13 cellular contexts compared by ENCODE assay signal in the genomic region with DNA sequence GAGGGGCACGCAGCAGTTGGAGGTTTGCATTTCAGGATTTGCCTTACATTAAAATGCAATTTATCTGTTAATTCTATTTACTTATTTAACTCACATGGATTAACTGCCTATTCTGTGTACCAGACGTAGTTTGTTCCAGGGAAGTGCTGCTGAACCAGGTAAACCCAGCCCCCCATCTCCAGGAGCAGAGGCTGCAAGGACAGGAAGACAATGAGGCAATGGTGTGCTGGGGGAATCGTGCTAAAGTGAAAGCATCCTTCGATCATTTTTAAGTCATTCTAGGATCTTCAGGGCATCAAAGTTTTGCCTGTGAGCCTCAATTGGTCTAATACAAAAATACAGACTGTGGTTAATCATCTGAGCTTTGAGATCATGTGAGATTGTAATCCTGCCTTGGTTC.
DNase-seq lines count a peak whose midpoint lies in the region; ATAC-seq lines count a peak whose summit lies in the region.
"Had no signal": no experiment of that assay in that cellular context is flagged by ENCODE, and none has a peak within 500 bp of the region (broad histone marks: within the 10 kb centered on the region; RNA-seq: fewer than 3 reads in every experiment).

No MANE protein-coding gene starts in this region.

- H3K27me3 ChIP-seq in effector memory CD4-positive, alpha-beta T cell (replicated peaks; ENCODE audit: control insufficient read depth, insufficient read depth, low read length, poor library complexity, severe bottlenecking): no peaks in the 10 kb centered on the region
- H3K27me3 ChIP-seq: MG63, thyroid gland had no signal

- peak overlapping the region; percentile 92 for H3K27ac Mint-ChIP-seq in activated naive CD4-positive, alpha-beta T cell treated with anti-CD3 and anti-CD28 coated beads, Interleukin-2, amount 10 ng/mL, durations not matched to agents 7 days and 5 days
- H3K27ac Mint-ChIP-seq in T-cell: peak overlapping the region; percentile 79 to 84
- H3K27ac Mint-ChIP-seq in stimulated activated naive CD8-positive, alpha-beta T cell treated with anti-CD3 and anti-CD28 coated beads, Interleukin-15, amount 100 ng/mL, for 72 hours: peak overlapping the region; percentile 22 to 88

- peak overlapping the region; percentile 72 for H3K4me3 Mint-ChIP-seq in activated naive CD4-positive, alpha-beta T cell treated with anti-CD3 and anti-CD28 coated beads, Interleukin-2, amount 10 ng/mL, durations not matched to agents 7 days and 5 days
- H3K4me3 Mint-ChIP-seq in T-cell: peak overlapping the region; percentile 61 to 80 (median 68)
- peak overlapping the region; percentile 79 to 83 for H3K4me3 Mint-ChIP-seq in stimulated activated naive CD8-positive, alpha-beta T cell treated with anti-CD3 and anti-CD28 coated beads, Interleukin-15, amount 100 ng/mL, for 72 hours

- peak overlapping the region; percentile 37 for H3K4me3 ChIP-seq in effector memory CD4-positive, alpha-beta T cell (ENCODE audit: insufficient read depth, low read depth, low read length, poor library complexity, severe bottlenecking)
- H3K4me3 ChIP-seq: MG63, thyroid gland had no signal

- H3K27ac ChIP-seq in effector memory CD4-positive, alpha-beta T cell (ENCODE audit: insufficient read depth, low read length, poor library complexity, severe bottlenecking): peak overlapping the region; percentile 66
- H3K27ac ChIP-seq: gastrocnemius medialis had no signal

- DNase-seq in activated naive CD4-positive, alpha-beta T cell treated with anti-CD3 and anti-CD28 coated beads, Interleukin-2, amount 10 ng/mL, durations not matched to agents 7 days and 5 days: peak; percentile 53
- no peak for DNase-seq in activated naive CD4-positive, alpha-beta T cell treated with Interleukin-2 at 50 U/mL for 16 hours
- DNase-seq in T-cell: peak in 7 of 34 experiments; percentile 8 to 25 (median 19)
- peak in 1 of 3 donors; percentile 13 for DNase-seq in effector memory CD4-positive, alpha-beta T cell
- DNase-seq in stimulated activated naive CD8-positive, alpha-beta T cell treated with anti-CD3 and anti-CD28 coated beads, Interleukin-15, amount 100 ng/mL, for 72 hours: no peak
- DNase-seq in HuH-7 (ENCODE audit: low spot score): no peak
- DNase-seq in stimulated activated CD4-positive, alpha-beta T cell treated with anti-CD3 and anti-CD28 coated beads, Interleukin-15, amount 100 ng/mL, for 24 hours: no peak
- DNase-seq: gastrocnemius medialis, MG63, midbrain had no signal

- peaks cover 27% of the 10 kb centered on the region for H3K9me3 Mint-ChIP-seq in activated naive CD4-positive, alpha-beta T cell treated with anti-CD3 and anti-CD28 coated beads, Interleukin-2, amount 10 ng/mL, durations not matched to agents 7 days and 5 days
- peaks cover 0 to 13% (median 5%) of the 10 kb centered on the region in 3 donors for H3K9me3 Mint-ChIP-seq in T-cell
- peaks cover 21% of the 10 kb centered on the region in 2 donors for H3K9me3 Mint-ChIP-seq in stimulated activated naive CD8-positive, alpha-beta T cell treated with anti-CD3 and anti-CD28 coated beads, Interleukin-15, amount 100 ng/mL, for 72 hours

- CTCF ChIA-PET in activated naive CD4-positive, alpha-beta T cell treated with anti-CD3 and anti-CD28 coated beads, Interleukin-2, amount 10 ng/mL, durations not matched to agents 7 days and 5 days (lab: Charles Lee): no interaction called here
- CTCF ChIA-PET in T-cell (lab: Charles Lee): no interaction called here

- H3K4me1 ChIP-seq in effector memory CD4-positive, alpha-beta T cell (ENCODE audit: control insufficient read depth, insufficient read depth, low read length, poor library complexity, severe bottlenecking): peaks cover 21% of the 10 kb centered on the region
- H3K4me1 ChIP-seq: gastrocnemius medialis, parathyroid adenoma, thyroid gland had no signal

- peaks cover 9% of the 10 kb centered on the region for H3K9me3 ChIP-seq in effector memory CD4-positive, alpha-beta T cell (ENCODE audit: control insufficient read depth, low read length)
- H3K9me3 ChIP-seq: gastrocnemius medialis, MG63, thyroid gland had no signal

- peaks cover 27% of the 10 kb centered on the region for H3K36me3 Mint-ChIP-seq in activated naive CD4-positive, alpha-beta T cell treated with anti-CD3 and anti-CD28 coated beads, Interleukin-2, amount 10 ng/mL, durations not matched to agents 7 days and 5 days
- peaks cover 3% of the 10 kb centered on the region for H3K36me3 Mint-ChIP-seq in T-cell

- POLR2A ChIA-PET in T-cell (lab: Charles Lee): no interaction called here

- ATAC-seq in T-cell (replicated peaks in 1 of 4) (peak; percentile 33 to 48 (median 42)), HG03469 (IDR thresholded peaks at IDR 0.05; ENCODE audit: unreplicated experiment) (no peak)
- no peak for ATAC-seq in stimulated activated naive CD8-positive, alpha-beta T cell treated with anti-CD3 and anti-CD28 coated beads, Interleukin-15, amount 100 ng/mL, for 72 hours
- ATAC-seq: gastrocnemius medialis had no signal

- peaks cover 36% of the 10 kb centered on the region for H3K27me3 Mint-ChIP-seq in activated naive CD4-positive, alpha-beta T cell treated with anti-CD3 and anti-CD28 coated beads, Interleukin-2, amount 10 ng/mL, durations not matched to agents 7 days and 5 days
- H3K27me3 Mint-ChIP-seq in T-cell: peaks cover 11% of the 10 kb centered on the region in 2 donors
- H3K27me3 Mint-ChIP-seq in stimulated activated naive CD8-positive, alpha-beta T cell treated with anti-CD3 and anti-CD28 coated beads, Interleukin-15, amount 100 ng/mL, for 72 hours: peaks cover 27% of the 10 kb centered on the region

- peaks cover 33% of the 10 kb centered on the region for H3K4me1 Mint-ChIP-seq in activated naive CD4-positive, alpha-beta T cell treated with anti-CD3 and anti-CD28 coated beads, Interleukin-2, amount 10 ng/mL, durations not matched to agents 7 days and 5 days
- H3K4me1 Mint-ChIP-seq in T-cell: peaks cover 22 to 36% (median 29%) of the 10 kb centered on the region in 3 donors
- H3K4me1 Mint-ChIP-seq in stimulated activated naive CD8-positive, alpha-beta T cell treated with anti-CD3 and anti-CD28 coated beads, Interleukin-15, amount 100 ng/mL, for 72 hours: peaks cover 27% of the 10 kb centered on the region

- H3K36me3 ChIP-seq in effector memory CD4-positive, alpha-beta T cell (ENCODE audit: control insufficient read depth, insufficient read depth, low read length): no peaks in the 10 kb centered on the region
- H3K36me3 ChIP-seq: gastrocnemius medialis, MG63, thyroid gland had no signal

Comparison
In these comparisons a context has a peak if more than half of its experiments do, and no peak if none do; other contexts are left out.
1. ATAC-seq: peak in T-cell (4 of 4); none in stimulated activated naive CD8-positive, alpha-beta T cell treated with anti-CD3 and anti-CD28 coated beads, Interleukin-15, amount 100 ng/mL, for 72 hours (single experiment) and HG03469 (single experiment).
2. Peak in every context shown above with its lines, with median percentiles within 50 percentile points of each other: H3K27ac Mint-ChIP-seq and H3K4me3 Mint-ChIP-seq.